In genomic region chr1:192475970-192476369, GRCh38 we compare ENCODE assay signal across 16 cellular contexts.
"Had no signal": no experiment of that assay in that cellular context is flagged by ENCODE, and none has a peak within 500 bp of the region (broad histone marks: within the 10 kb centered on the region; RNA-seq: fewer than 3 reads in every experiment).

No MANE protein-coding gene starts in this region.

- H3K27ac ChIP-seq: lower lobe of right lung, vagina had no signal

- H3K27me3 ChIP-seq: gastroesophageal sphincter, vagina had no signal

- ATAC-seq: activated T-cell treated with anti-CD3 and anti-CD28 coated beads, Interleukin-2, amount 50 U/mL, for 4 hours; stimulated activated naive CD8-positive, alpha-beta T cell treated with anti-CD3 and anti-CD28 coated beads, Interleukin-15, amount 100 ng/mL, for 72 hours; T-cell had no signal

- H3K4me3 ChIP-seq: gastroesophageal sphincter, lower lobe of right lung, vagina had no signal

- DNase-seq: activated CD4-positive, alpha-beta T cell treated with anti-CD3 and anti-CD28 coated beads, Interleukin-2, amount 10 ng/mL, durations not matched to agents 24 days and 14 days; activated CD8-positive, alpha-beta memory T cell treated with anti-CD3 and anti-CD28 coated beads, Interleukin-2, amount 50 U/mL, for 4 hours; activated naive CD4-positive, alpha-beta T cell treated with anti-CD3 and anti-CD28 coated beads for 36 hours; activated T-cell treated with anti-CD3 and anti-CD28 coated beads, Interleukin-2, amount 50 U/mL, for 4 hours; effector CD4-positive, alpha-beta T cell; lower lobe of right lung; nephron progenitor cell; retina; small intestine; stimulated activated CD4-positive, alpha-beta T cell treated with anti-CD3 and anti-CD28 coated beads, Interleukin-15, amount 100 ng/mL, for 24 hours; stimulated activated CD4-positive, alpha-beta T cell treated with anti-CD3 and anti-CD28 coated beads, Interleukin-2, amount 100 ng/mL, for 48 hours; stimulated activated naive CD8-positive, alpha-beta T cell treated with anti-CD3 and anti-CD28 coated beads, Interleukin-15, amount 100 ng/mL, for 72 hours; T-cell; trophoblast cell had no signal

- H3K4me1 ChIP-seq: lower lobe of right lung, vagina had no signal

- H3K9me3 ChIP-seq: lower lobe of right lung, vagina had no signal

- H3K36me3 ChIP-seq: gastroesophageal sphincter, lower lobe of right lung, vagina had no signal

- FAIRE-seq: small intestine had no signal
